In the genomic region with DNA sequence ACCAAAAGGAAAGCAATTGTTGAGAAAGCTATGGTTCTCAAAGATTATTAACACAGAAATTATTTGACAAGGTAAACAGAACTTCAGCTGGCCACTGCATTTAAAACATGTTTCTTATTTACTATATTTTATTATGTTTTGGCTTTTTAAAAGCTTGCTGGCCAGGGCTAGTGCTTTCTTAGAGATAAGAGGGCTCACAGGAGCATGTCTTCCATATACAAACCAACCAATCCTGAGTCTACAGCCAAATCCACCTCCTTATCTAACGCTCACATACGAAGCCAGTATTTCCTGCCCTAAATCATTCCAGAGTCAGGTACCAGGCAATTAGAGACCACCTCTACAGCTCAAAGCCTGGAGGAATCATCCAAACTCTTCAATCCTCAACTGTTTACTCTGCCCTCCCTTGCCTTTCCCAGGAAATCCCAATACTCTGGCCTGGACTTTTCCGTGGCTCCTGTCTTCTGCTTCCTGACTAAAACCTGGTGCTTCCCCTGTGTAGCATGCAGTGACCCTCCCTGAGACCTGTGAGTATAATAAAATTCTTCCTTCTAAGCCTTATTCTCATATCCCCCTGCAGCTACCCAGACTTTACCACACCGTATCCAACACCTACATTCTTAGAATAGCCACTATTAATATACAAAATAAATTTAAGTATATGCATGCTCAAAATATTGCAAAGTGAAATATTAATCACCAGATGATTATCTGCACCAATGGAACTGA, we compare ENCODE assay signal across 14 cellular contexts. TPM values are rescaled to one million over a fixed set of nuclear protein-coding genes. Genes with fewer than 3 reads are reported as not detected.
DNase-seq lines count a peak whose midpoint lies in the region; ATAC-seq and TF ChIP-seq lines count a peak whose summit lies in the region.
"Had no signal": no experiment of that assay in that cellular context is flagged by ENCODE, and none has a peak within 500 bp of the region (broad histone marks: within the 10 kb centered on the region; RNA-seq: fewer than 3 reads in every experiment).

No MANE protein-coding gene starts in this region.

- H3K4me3 Mint-ChIP-seq in endodermal cell, result no peak overlapping the region
- H3K4me3 Mint-ChIP-seq: activated CD8-positive, alpha-beta T cell treated with anti-CD3 and anti-CD28 coated beads for 36 hours had no signal

- 83 to 100% methylated on average over 2 to 3 of the region's 4 CpGs for WGBS in endodermal cell (ENCODE audit: insufficient coverage in 1 of 2, insufficient read length in 1 of 2), 2 experiments

- TF ChIP-seq CTCF in endodermal cell (conservative IDR thresholded peaks at IDR 0.05) (no peak), lower lobe of right lung (IDR thresholded peaks at IDR 0.05) (no peak)

- peaks cover 24% of the 10 kb centered on the region for H3K36me3 Mint-ChIP-seq in endodermal cell (ENCODE audit: low read depth)

- intact Hi-C loops in lower lobe of right lung (cut with DNase I), result no loop called here

- H3K4me1 ChIP-seq in endodermal cell (ENCODE audit: control insufficient read depth, insufficient read depth, low read length) (no peaks in the 10 kb centered on the region), lower lobe of right lung (peaks cover 11% of the 10 kb centered on the region)

- H3K9me3 Mint-ChIP-seq in endodermal cell, result peaks cover 12% of the 10 kb centered on the region

- H3K4me3 ChIP-seq in endodermal cell (ENCODE audit: low read length), result no peak overlapping the region
- no peak overlapping the region for H3K4me3 ChIP-seq in lower lobe of right lung
- H3K4me3 ChIP-seq: suprapubic skin had no signal

- no peak overlapping the region for H3K9ac ChIP-seq in endodermal cell (ENCODE audit: extremely low read depth, low read length, poor library complexity, severe bottlenecking)

- H3K27ac Mint-ChIP-seq in endodermal cell, result peak overlapping the region; percentile 70
- H3K27ac Mint-ChIP-seq: activated CD8-positive, alpha-beta T cell treated with anti-CD3 and anti-CD28 coated beads for 36 hours had no signal

- H3K36me3 ChIP-seq in endodermal cell (ENCODE audit: control insufficient read depth, insufficient read depth, low read length) (peaks cover 13% of the 10 kb centered on the region), lower lobe of right lung (no peaks in the 10 kb centered on the region)
- H3K36me3 ChIP-seq: suprapubic skin had no signal

- peaks cover 28% of the 10 kb centered on the region for H3K9me3 ChIP-seq in endodermal cell (ENCODE audit: control insufficient read depth, low read length)
- peaks cover 11% of the 10 kb centered on the region for H3K9me3 ChIP-seq in lower lobe of right lung
- H3K9me3 ChIP-seq: suprapubic skin had no signal

- no peak overlapping the region for H3K27ac ChIP-seq in endodermal cell (ENCODE audit: low read depth, low read length)
- H3K27ac ChIP-seq in lower lobe of right lung, result peak overlapping the region; percentile 13
- H3K27ac ChIP-seq: suprapubic skin had no signal

- DNase-seq in CMK (ENCODE audit: low read depth) (peak; percentile 32), OCI-M2 (lab: John Stamatoyannopoulos, UW; ENCODE audit: unreplicated experiment) (peak; percentile 62), endodermal cell (no peak), lower lobe of right lung (no peak), NCI-H345 (lab: John Stamatoyannopoulos, UW) (no peak)
- DNase-seq: activated CD8-positive, alpha-beta T cell treated with anti-CD3 and anti-CD28 coated beads for 36 hours; effector CD4-positive, alpha-beta T cell; foreskin fibroblast; NCI-H2171; posterior cingulate gyrus had no signal

- no peaks in the 10 kb centered on the region for H3K27me3 Mint-ChIP-seq in endodermal cell (ENCODE audit: insufficient read depth)
- H3K27me3 Mint-ChIP-seq: activated CD8-positive, alpha-beta T cell treated with anti-CD3 and anti-CD28 coated beads for 36 hours had no signal

- H3K27me3 ChIP-seq in endodermal cell (ENCODE audit: control insufficient read depth, insufficient read depth, low read length, poor library complexity, severe bottlenecking) (no peaks in the 10 kb centered on the region), lower lobe of right lung (ENCODE audit: low read depth) (no peaks in the 10 kb centered on the region)
- H3K27me3 ChIP-seq: suprapubic skin had no signal

- ATAC-seq in lower lobe of right lung (peak in 1 of 2 donors; percentile 43), HG03439 (IDR thresholded peaks at IDR 0.05; ENCODE audit: unreplicated experiment) (no peak), HG03025 (IDR thresholded peaks at IDR 0.05; ENCODE audit: low FRiP score, unreplicated experiment) (no peak), GM21529 (IDR thresholded peaks at IDR 0.05; ENCODE audit: unreplicated experiment) (no peak)
- ATAC-seq: activated CD8-positive, alpha-beta T cell treated with anti-CD3 and anti-CD28 coated beads for 36 hours had no signal

- H3K4me1 Mint-ChIP-seq in endodermal cell, result peaks cover 18% of the 10 kb centered on the region

RNA-seq across cellular contexts. Expression of a gene that starts 33.2 kb away (rescaled TPM):
- total RNA-seq in endodermal cell (10 to 100 TPM; 43.7 to 45.4 TPM), lower lobe of right lung (37.0 TPM)
- polyA plus RNA-seq in endodermal cell (2013, experiment 1 of 2), result 39.4 TPM
- 39.3 TPM for polyA plus RNA-seq in endodermal cell (2013, experiment 2 of 2)

Comparison
In these comparisons a context has a peak if more than half of its experiments do, and no peak if none do; other contexts are left out.
1. DNase-seq: peak in CMK (single experiment) and OCI-M2 (single experiment); none in endodermal cell (single experiment), lower lobe of right lung (single experiment) and NCI-H345 (single experiment).